In the genomic region with DNA sequence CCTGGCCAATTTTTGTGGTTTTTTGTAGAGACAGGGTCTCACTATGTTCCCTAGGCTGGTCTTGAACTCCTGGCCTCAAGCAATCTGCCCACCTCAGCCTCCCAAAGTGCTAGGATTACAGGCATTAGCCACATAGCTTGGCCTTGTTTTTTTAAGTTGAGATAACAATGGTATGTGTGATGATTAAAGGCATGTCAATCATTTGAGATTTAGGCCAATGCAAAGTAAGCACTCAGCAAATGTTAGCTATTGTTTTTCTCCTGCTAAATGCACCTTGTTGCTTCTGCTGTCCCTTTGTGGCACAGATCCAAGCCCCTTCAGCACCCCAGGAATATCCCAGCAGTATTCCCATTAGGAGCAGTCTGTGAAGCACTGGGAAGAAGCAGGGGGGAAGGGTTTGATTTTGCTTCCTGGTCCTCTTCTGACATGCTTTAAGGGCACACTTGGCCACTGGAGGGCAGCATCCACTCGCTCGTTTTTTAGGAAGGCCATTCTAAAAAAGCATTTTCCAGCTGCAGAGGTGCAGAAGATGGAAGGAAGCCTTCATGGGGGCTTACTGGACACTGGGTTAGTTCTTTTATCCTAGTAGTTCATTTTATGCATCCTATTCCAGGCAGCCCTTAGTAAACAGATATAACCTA, we compare ENCODE assay signal across 9 cellular contexts.
DNase-seq lines count a peak whose midpoint lies in the region; ATAC-seq and TF ChIP-seq lines count a peak whose summit lies in the region.
"Had no signal": no experiment of that assay in that cellular context is flagged by ENCODE, and none has a peak within 500 bp of the region (broad histone marks: within the 10 kb centered on the region; RNA-seq: fewer than 3 reads in every experiment).

No MANE protein-coding gene starts in this region.

- no peaks in the 10 kb centered on the region for H3K36me3 ChIP-seq in smooth muscle cell (ENCODE audit: low read depth)

- H3K4me3 ChIP-seq in astrocyte of the cerebellum (ENCODE audit: low read depth, low read length) (no peak overlapping the region), smooth muscle cell (no peak overlapping the region)
- H3K4me3 ChIP-seq: BLaER1 treated with 17β-estradiol and CSF1 and Interleukin-3, amounts not matched to agents 10 nM and 100 nM had no signal

- H3K4me1 ChIP-seq in smooth muscle cell (ENCODE audit: low read depth) = no peaks in the 10 kb centered on the region
- H3K4me1 ChIP-seq: BLaER1 treated with 17β-estradiol and CSF1 and Interleukin-3, amounts not matched to agents 10 nM and 100 nM had no signal

- DNase-seq in NK-92 treated with Interleukin-12 subunit alpha and Interleukin-12 subunit beta, amount 100 ng/mL, for 24 hours (lab: John Stamatoyannopoulos, UW) = peak; percentile 25
- DNase-seq in NK-92 (lab: John Stamatoyannopoulos, UW; ENCODE audit: unreplicated experiment) = no peak
- DNase-seq in NCI-H1930 (lab: John Stamatoyannopoulos, UW) = peak; percentile 46 to 65
- peak; percentile 19 for DNase-seq in T-helper 22 cell (ENCODE audit: low read depth)
- peak; percentile 77 for DNase-seq in astrocyte of the cerebellum (ENCODE audit: low read depth)
- DNase-seq in iPS DF 4.7 (ENCODE audit: extremely low read depth, low spot score) = peak; percentile 62
- DNase-seq in smooth muscle cell (lab: John Stamatoyannopoulos, UW; ENCODE audit: unreplicated experiment) = peak; percentile 9

- in situ Hi-C loops in astrocyte of the cerebellum (cut with HindIII; ENCODE audit: low sequenced_read_pairs) = no loop called here

- H2AFZ ChIP-seq in smooth muscle cell (ENCODE audit: low read depth) = no peak overlapping the region

- 6% methylated on average over 2 of the region's 2 CpGs for WGBS in smooth muscle cell (ENCODE audit: low lambda C conversion rate)

- H3K4me2 ChIP-seq in smooth muscle cell = no peak overlapping the region
- H3K4me2 ChIP-seq: BLaER1 treated with 17β-estradiol and CSF1 and Interleukin-3, amounts not matched to agents 10 nM and 100 nM had no signal

- no peaks in the 10 kb centered on the region for H3K27me3 ChIP-seq in smooth muscle cell (ENCODE audit: low read depth)
- H3K27me3 ChIP-seq: BLaER1 treated with 17β-estradiol and CSF1 and Interleukin-3, amounts not matched to agents 10 nM and 100 nM had no signal

- peaks cover 22% of the 10 kb centered on the region for H3F3A ChIP-seq in smooth muscle cell (ENCODE audit: low read depth)

- peak; percentile 81 for TF ChIP-seq CTCF in astrocyte of the cerebellum (IDR thresholded peaks at IDR 0.05; ENCODE audit: low read depth, low read length, missing control alignments)
- TF ChIP-seq CTCF in smooth muscle cell (IDR thresholded peaks at IDR 0.05; ENCODE audit: borderline replicate concordance, insufficient read depth, poor library complexity, severe bottlenecking) = peak; percentile 69

- H3K9ac ChIP-seq in smooth muscle cell (ENCODE audit: low read depth) = no peak overlapping the region
- H3K9ac ChIP-seq: BLaER1 treated with 17β-estradiol and CSF1 and Interleukin-3, amounts not matched to agents 10 nM and 100 nM had no signal

- ATAC-seq in HG02678 (IDR thresholded peaks at IDR 0.05; ENCODE audit: unreplicated experiment) = no peak

- no peaks in the 10 kb centered on the region for H3K79me2 ChIP-seq in smooth muscle cell (ENCODE audit: low read depth)

- no peaks in the 10 kb centered on the region for H3K9me3 ChIP-seq in smooth muscle cell (replicated peaks; ENCODE audit: low read depth)

- no peak overlapping the region for H3K27ac ChIP-seq in smooth muscle cell (ENCODE audit: low read depth)

- peaks cover 8% of the 10 kb centered on the region for H4K20me1 ChIP-seq in smooth muscle cell (ENCODE audit: low read depth)
- H4K20me1 ChIP-seq: BLaER1 treated with 17β-estradiol and CSF1 and Interleukin-3, amounts not matched to agents 10 nM and 100 nM had no signal
